8 cellular contexts compared by ENCODE assay signal in the genomic region with DNA sequence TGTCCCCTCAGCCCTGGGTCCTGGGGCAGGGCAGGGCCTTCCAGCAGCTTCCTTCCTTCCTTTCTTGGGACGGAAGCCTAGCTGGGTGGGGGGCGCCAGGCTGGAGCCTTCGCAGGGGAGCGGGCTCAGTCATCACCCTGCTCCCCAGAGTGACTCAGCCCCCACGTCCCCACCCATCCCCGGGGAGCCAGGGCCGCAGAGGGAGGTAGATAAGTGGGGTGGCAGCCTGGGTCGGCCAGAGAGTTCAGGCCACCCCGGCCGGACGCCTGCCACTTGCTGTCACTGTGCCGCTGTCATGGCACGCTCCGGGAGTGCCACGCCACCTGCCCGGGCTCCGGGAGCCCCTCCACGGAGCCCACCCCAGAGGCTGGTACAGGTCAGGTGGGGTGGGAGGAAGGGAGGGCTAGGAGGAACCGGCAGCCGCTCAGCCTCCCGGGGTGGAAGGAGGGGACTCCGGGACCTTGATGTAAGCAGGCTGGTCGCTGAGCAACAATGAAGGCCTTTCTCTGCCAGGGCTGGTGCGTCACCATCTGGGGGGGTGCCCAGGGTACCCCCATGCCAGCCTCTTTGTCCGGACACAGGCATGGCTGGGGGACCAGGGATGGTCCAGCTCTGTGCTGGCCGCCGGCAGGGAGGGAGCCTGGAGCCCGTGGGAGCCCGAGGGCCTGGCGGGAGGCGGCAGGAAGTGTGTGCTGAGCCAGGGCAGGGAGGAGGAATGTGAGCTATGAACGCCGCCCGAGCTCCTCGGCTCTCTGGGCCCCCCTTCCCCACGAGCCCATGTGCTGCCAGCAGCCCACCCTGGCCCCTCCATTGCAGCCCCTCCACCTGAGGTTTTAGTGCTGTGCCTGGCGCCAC. TPM values are rescaled to one million over a fixed set of nuclear protein-coding genes. Genes with fewer than 3 reads are reported as not detected.
A peak's percentile ranks its signal among the peaks of the same experiment; 100 is the strongest.
DNase-seq lines count a peak whose midpoint lies in the region; ATAC-seq, FAIRE-seq and TF ChIP-seq lines count a peak whose summit lies in the region.

No MANE protein-coding gene starts in this region.

- in situ Hi-C loops in brain microvascular endothelial cell (cut with HindIII; ENCODE audit: low pct_ligation_motif_present, low sequenced_read_pairs): no loop called here

- peak; percentile 59 for FAIRE-seq in HTR-8/SVneo (lab: Jason Lieb, UNC)

- DNase-seq in HTR-8/SVneo (ENCODE audit: insufficient read length, low spot score) (peak; percentile 61), brain microvascular endothelial cell (peak; percentile 49), left kidney (ENCODE audit: low read depth, low spot score) (peak; percentile 84), stomach (peak; percentile 64), NCI-H1930 (lab: John Stamatoyannopoulos, UW) (no peak)
- DNase-seq in effector CD8-positive, alpha-beta T cell (lab: John Stamatoyannopoulos, UW): no peak
- DNase-seq in activated CD4-positive, alpha-beta T cell treated with anti-CD3 and anti-CD28 coated beads for 48 hours: no peak

- 12 to 19% (median 14%) methylated on average over 13 to 37 of the region's 37 CpGs for WGBS in stomach, 5 donors

- no peak for ATAC-seq in GM19324 (IDR thresholded peaks at IDR 0.05; ENCODE audit: low FRiP score, unreplicated experiment)

- H3K4me1 ChIP-seq in stomach: peaks cover 60 to 91% (median 85%) of the 10 kb centered on the region in 4 donors

- H3K36me3 ChIP-seq in brain microvascular endothelial cell (replicated peaks) (peaks cover 16% of the 10 kb centered on the region), stomach (peaks cover 15 to 38% (median 29%) of the 10 kb centered on the region in 4 donors)

- peak overlapping the region; percentile 80 for H3K27ac ChIP-seq in brain microvascular endothelial cell
- H3K27ac ChIP-seq in stomach: peak overlapping the region; percentile 88 to 95 (median 90)

- intact Hi-C loops in stomach (cut with DNase I; ENCODE audit: low total_unique reads): no loop called here

- H3K9me3 ChIP-seq in stomach: no peaks in the 10 kb centered on the region

- H3K27me3 ChIP-seq in brain microvascular endothelial cell (replicated peaks) (no peaks in the 10 kb centered on the region), stomach (no peaks in the 10 kb centered on the region)

- H3K4me3 ChIP-seq in brain microvascular endothelial cell (ENCODE audit: low read depth, low read length) (peak overlapping the region; percentile 41), stomach (peak overlapping the region; percentile 31 to 41 (median 36))

- TF ChIP-seq CTCF in brain microvascular endothelial cell (IDR thresholded peaks at IDR 0.05; ENCODE audit: low read depth, low read length, missing control alignments): no peak
- TF ChIP-seq CTCF in stomach (IDR thresholded peaks at IDR 0.05): no peak

- TF ChIP-seq POLR2A in stomach (IDR thresholded peaks at IDR 0.05): no peak

- TF ChIP-seq EP300 in stomach (IDR thresholded peaks at IDR 0.05): no peak

RNA-seq across cellular contexts. Expression of a gene that starts 6.6 kb away (rescaled TPM):
- 100 to 1,000 TPM in 2 of 5 donors, 10 to 100 TPM in 3; 17.4 to 201 (median 95.5) TPM for total RNA-seq in stomach
- polyA plus RNA-seq in stomach: 100 to 1,000 TPM in 2 of 3 donors, 10 to 100 TPM in 1; 65.4 to 236 (median 157) TPM

RNA-seq across cellular contexts. Expression of a gene that starts 13.7 kb away (rescaled TPM):
- total RNA-seq in stomach: under 1 TPM in 1 of 5 donors, not detected in 4; 0.55 TPM
- 10 to 100 TPM in 1 of 3 donors, 1 to 10 TPM in 2; 1.6 to 12.4 (median 2.4) TPM for polyA plus RNA-seq in stomach

RNA-seq across cellular contexts. Expression of a gene that starts 14.3 kb away (rescaled TPM):
- total RNA-seq in stomach: 100 to 1,000 TPM in 2 of 5 donors, 1 to 10 TPM in 3; 2.3 to 663 (median 9.5) TPM
- polyA plus RNA-seq in stomach: 10 to 100 TPM; 29.2 to 40.6 (median 36.6) TPM

RNA-seq across cellular contexts. Expression of a gene that starts 14.5 kb away (rescaled TPM):
- 100 to 1,000 TPM in 3 of 5 donors, 10 to 100 TPM in 2; 68.5 to 369 (median 118) TPM for total RNA-seq in stomach
- polyA plus RNA-seq in stomach: 10 to 100 TPM; 40.8 to 46.0 (median 41.1) TPM

RNA-seq across cellular contexts. Expression of a gene that starts 23.7 kb away (rescaled TPM):
- total RNA-seq in stomach: 10 to 100 TPM; 16.3 to 86.2 (median 34.8) TPM
- polyA plus RNA-seq in stomach: 10 to 100 TPM; 21.1 to 31.0 (median 21.4) TPM

Comparison
In these comparisons a context has a peak if more than half of its experiments do, and no peak if none do; other contexts are left out.
1. DNase-seq: peak in HTR-8/SVneo (single experiment), brain microvascular endothelial cell (single experiment), left kidney (single experiment) and stomach (single experiment); none in effector CD8-positive, alpha-beta T cell (single experiment), NCI-H1930 (0 of 2) and activated CD4-positive, alpha-beta T cell treated with anti-CD3 and anti-CD28 coated beads for 48 hours (single experiment).